10 cellular contexts compared by ENCODE assay signal in the genomic region with DNA sequence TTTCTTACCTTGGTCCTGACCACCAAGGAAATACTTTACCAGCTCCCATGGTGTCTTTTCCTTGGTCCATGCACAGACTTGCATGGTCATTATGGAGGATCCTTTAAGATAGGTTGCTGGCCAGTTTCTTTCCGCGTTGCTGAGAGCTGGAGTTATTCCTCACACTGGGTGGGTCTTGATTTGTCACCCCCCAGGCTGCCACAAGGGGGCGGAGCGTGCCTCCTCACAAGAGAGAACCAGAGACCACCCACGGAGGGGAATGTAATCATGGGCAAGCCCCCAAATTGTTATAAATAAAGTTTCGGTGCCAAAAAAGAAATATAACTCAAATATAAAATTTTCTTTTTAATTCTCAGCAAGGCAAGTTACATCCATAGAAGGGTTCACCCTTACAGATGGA. TPM values are rescaled to one million over a fixed set of nuclear protein-coding genes. Genes with fewer than 3 reads are reported as not detected.
A peak's percentile ranks its signal among the peaks of the same experiment; 100 is the strongest.
DNase-seq lines count a peak whose midpoint lies in the region; ATAC-seq and TF ChIP-seq lines count a peak whose summit lies in the region.
"Had no signal": no experiment of that assay in that cellular context is flagged by ENCODE, and none has a peak within 500 bp of the region (broad histone marks: within the 10 kb centered on the region; RNA-seq: fewer than 3 reads in every experiment).

No MANE protein-coding gene starts in this region.

- CTCF ChIA-PET in GM10248 (lab: Yijun Ruan, JAX), result interaction anchor here (1.2 kb wide), 1 partner anchor 289 kb away, joined by 8 read pairs; no protein-coding TSS in a partner anchor
- CTCF ChIA-PET in OCI-LY7 (lab: Charles Lee; ENCODE audit: unreplicated experiment), result no interaction called here

- no peaks in the 10 kb centered on the region for H3K9me3 Mint-ChIP-seq in activated naive CD8-positive, alpha-beta T cell treated with anti-CD3 and anti-CD28 coated beads, Interleukin-2, amount 50 U/mL, for 24 hours
- H3K9me3 Mint-ChIP-seq: nephron had no signal

- TF ChIP-seq CTCF in GM10248 (IDR thresholded peaks at IDR 0.05; ENCODE audit: control extremely low read depth, extremely low read depth, low read depth, missing control alignments) (peak; percentile 42), OCI-LY7 (conservative IDR thresholded peaks at IDR 0.05; ENCODE audit: low read length) (peak; percentile 82)

- no peaks in the 10 kb centered on the region for H3K36me3 Mint-ChIP-seq in activated naive CD8-positive, alpha-beta T cell treated with anti-CD3 and anti-CD28 coated beads, Interleukin-2, amount 50 U/mL, for 24 hours (ENCODE audit: low read depth)

- POLR2A ChIA-PET in GM10248 (lab: Yijun Ruan, JAX) (no interaction called here), OCI-LY7 (lab: Charles Lee) (no interaction called here)

- no TSS peak for BruUV-seq in OCI-LY7 (replicated peaks; lab: Mats Ljungman, UMichigan)

- no peaks in the 10 kb centered on the region for H3K36me3 ChIP-seq in OCI-LY7 (ENCODE audit: insufficient read depth, low read length)

- no peak overlapping the region for H3K4me2 ChIP-seq in OCI-LY7 (ENCODE audit: low read length)

- no peaks in the 10 kb centered on the region for H3K9me2 ChIP-seq in OCI-LY7 (ENCODE audit: insufficient read depth, low read length)

- H2AFZ ChIP-seq in OCI-LY7 (ENCODE audit: low read length), result no peak overlapping the region

- no peak overlapping the region for H3K27ac ChIP-seq in OCI-LY7 (ENCODE audit: low read depth, low read length, poor library complexity, severe bottlenecking)

- H3K4me1 Mint-ChIP-seq in activated naive CD8-positive, alpha-beta T cell treated with anti-CD3 and anti-CD28 coated beads, Interleukin-2, amount 50 U/mL, for 24 hours, result peaks cover 6% of the 10 kb centered on the region
- H3K4me1 Mint-ChIP-seq: nephron had no signal

- intact Hi-C loops in OCI-LY7 (cut with micrococcal nuclease; ENCODE audit: unreplicated experiment), result loop anchor here (1.0 kb wide), 1 partner anchor 289 kb away; no protein-coding TSS in a partner anchor

- H3K4me3 Mint-ChIP-seq in activated naive CD8-positive, alpha-beta T cell treated with anti-CD3 and anti-CD28 coated beads, Interleukin-2, amount 50 U/mL, for 24 hours, result no peak overlapping the region
- H3K4me3 Mint-ChIP-seq: nephron had no signal

- no peaks in the 10 kb centered on the region for H3K4me1 ChIP-seq in OCI-LY7 (ENCODE audit: insufficient read depth, low read length, poor library complexity, severe bottlenecking)

- H3K27ac Mint-ChIP-seq in activated naive CD8-positive, alpha-beta T cell treated with anti-CD3 and anti-CD28 coated beads, Interleukin-2, amount 50 U/mL, for 24 hours, result no peak overlapping the region
- H3K27ac Mint-ChIP-seq: nephron had no signal

- H3K27me3 Mint-ChIP-seq in activated naive CD8-positive, alpha-beta T cell treated with anti-CD3 and anti-CD28 coated beads, Interleukin-2, amount 50 U/mL, for 24 hours, result no peaks in the 10 kb centered on the region

- no peaks in the 10 kb centered on the region for H3K9me3 ChIP-seq in OCI-LY7 (ENCODE audit: low read length)

- H3K79me2 ChIP-seq in OCI-LY7 (ENCODE audit: insufficient read depth, low read depth, low read length), result no peaks in the 10 kb centered on the region

- no peak for ATAC-seq in activated naive CD8-positive, alpha-beta T cell treated with anti-CD3 and anti-CD28 coated beads, Interleukin-2, amount 50 U/mL, for 24 hours
- no peak for ATAC-seq in HG02678 (IDR thresholded peaks at IDR 0.05; ENCODE audit: unreplicated experiment)
- no peak for ATAC-seq in GM21825 (IDR thresholded peaks at IDR 0.05; ENCODE audit: unreplicated experiment)

- H4K20me1 ChIP-seq in OCI-LY7 (ENCODE audit: insufficient read depth, low read length), result no peaks in the 10 kb centered on the region

- H3K4me3 ChIP-seq in OCI-LY7 (ENCODE audit: low read depth, low read length, poor library complexity, severe bottlenecking), result no peak overlapping the region

- DNase-seq in GM10248 (ENCODE audit: extremely low spot score) (no peak), OCI-LY7 (ENCODE audit: low spot score) (peak; percentile 40), NCI-H2081 treated with DMSO at 0.1 percent for 48 hours (lab: John Stamatoyannopoulos, UW) (no peak), NCI-H345 treated with DMSO at 0.1 percent for 48 hours (lab: John Stamatoyannopoulos, UW; ENCODE audit: unreplicated experiment) (no peak)
- DNase-seq in activated naive CD8-positive, alpha-beta T cell treated with anti-CD3 and anti-CD28 coated beads, Interleukin-2, amount 50 U/mL, for 24 hours, result peak; percentile 47
- peak; percentile 7 to 22 for DNase-seq in stimulated activated CD4-positive, alpha-beta T cell treated with anti-CD3 and anti-CD28 coated beads, Interleukin-15, amount 100 ng/mL, for 48 hours (ENCODE audit: low read depth in 2 of 2)
- DNase-seq: NCI-H510A treated with DMSO at 0.1 percent for 48 hours had no signal

RNA-seq across cellular contexts. Expression of a gene that starts 10.5 kb away (rescaled TPM):
- 16.2 and 17.5 TPM in 2 replicates for total RNA-seq in OCI-LY7 (2014; rRNA removed; shearing (Covaris generic))
- 26.8 and 28.5 TPM in 2 replicates for total RNA-seq in OCI-LY7 (2022)

Comparison
In these comparisons a context has a peak if more than half of its experiments do, and no peak if none do; other contexts are left out.
1. DNase-seq: peak in OCI-LY7 (single experiment), activated naive CD8-positive, alpha-beta T cell treated with anti-CD3 and anti-CD28 coated beads, Interleukin-2, amount 50 U/mL, for 24 hours (single experiment) and stimulated activated CD4-positive, alpha-beta T cell treated with anti-CD3 and anti-CD28 coated beads, Interleukin-15, amount 100 ng/mL, for 48 hours (2 of 2); none in GM10248 (single experiment), NCI-H2081 treated with DMSO at 0.1 percent for 48 hours (single experiment) and NCI-H345 treated with DMSO at 0.1 percent for 48 hours (single experiment).